Comparison of ENCODE assay signal across 1 cellular context in genomic region chr17:42817866-42818265, GRCh38.
TF ChIP-seq lines count a peak whose summit lies in the region.

No MANE protein-coding gene starts in this region.

TF ChIP-seq in WTC11, 78 proteins besides CTCF, POLR2A, EP300 and RAD21:
- no peak for TF ChIP-seq CREM (CRISPR knock-in tag; IDR thresholded peaks at IDR 0.05)
- TF ChIP-seq TEAD4 (CRISPR knock-in tag; IDR thresholded peaks at IDR 0.05) = no peak
- no peak for TF ChIP-seq E2F1 (CRISPR knock-in tag; IDR thresholded peaks at IDR 0.05)
- TF ChIP-seq ZNF512 (CRISPR knock-in tag; IDR thresholded peaks at IDR 0.05; ENCODE audit: borderline replicate concordance) = no peak
- TF ChIP-seq CREB1 (CRISPR knock-in tag; IDR thresholded peaks at IDR 0.05) = no peak
- no peak for TF ChIP-seq IRF2 (CRISPR knock-in tag; IDR thresholded peaks at IDR 0.05; ENCODE audit: borderline replicate concordance, low read depth)
- TF ChIP-seq NFYB (CRISPR knock-in tag; conservative IDR thresholded peaks at IDR 0.05; ENCODE audit: low read depth) = no peak
- TF ChIP-seq ARID4B (CRISPR knock-in tag; IDR thresholded peaks at IDR 0.05; ENCODE audit: borderline replicate concordance) = no peak
- TF ChIP-seq ATF2 (CRISPR knock-in tag; IDR thresholded peaks at IDR 0.05; ENCODE audit: borderline replicate concordance, low read depth) = no peak
- no peak for TF ChIP-seq RORB (CRISPR knock-in tag; IDR thresholded peaks at IDR 0.05)
- TF ChIP-seq CDX4 (CRISPR knock-in tag; IDR thresholded peaks at IDR 0.05; ENCODE audit: borderline replicate concordance) = no peak
- TF ChIP-seq MYBL2 (CRISPR knock-in tag; IDR thresholded peaks at IDR 0.05) = no peak
- no peak for TF ChIP-seq SMAD3 (CRISPR knock-in tag; IDR thresholded peaks at IDR 0.05; ENCODE audit: borderline replicate concordance)
- no peak for TF ChIP-seq FOXK1 (CRISPR knock-in tag; IDR thresholded peaks at IDR 0.05)
- TF ChIP-seq MAX (CRISPR knock-in tag; IDR thresholded peaks at IDR 0.05) = no peak
- no peak for TF ChIP-seq FOXJ3 (CRISPR knock-in tag; IDR thresholded peaks at IDR 0.05; ENCODE audit: borderline replicate concordance)
TF ChIP-seq in WTC11: peak in this region for 0.
